In genomic region chr11:101126551-101127347, GRCh38 we compare ENCODE assay signal across 10 cellular contexts. TPM values are rescaled to one million over a fixed set of nuclear protein-coding genes. Genes with fewer than 3 reads are reported as not detected.
A peak's percentile ranks its signal among the peaks of the same experiment; 100 is the strongest.
DNase-seq lines count a peak whose midpoint lies in the region; ATAC-seq, FAIRE-seq and TF ChIP-seq lines count a peak whose summit lies in the region.
"Had no signal": no experiment of that assay in that cellular context is flagged by ENCODE, and none has a peak within 500 bp of the region (broad histone marks: within the 10 kb centered on the region; RNA-seq: fewer than 3 reads in every experiment).

No MANE protein-coding gene starts in this region.

- H3K4me3 Mint-ChIP-seq in stimulated activated memory B cell treated with anti-CD40 and anti-IgM and Interleukin-4, amounts not matched to agents 10 μg/mL and 1 μg/mL and 100 μg/mL, for 72 hours, result peak overlapping the region; percentile 73

- H3K9me3 ChIP-seq in breast epithelium, result no peaks in the 10 kb centered on the region
- H3K9me3 ChIP-seq in keratinocyte (ENCODE audit: control insufficient read depth, low read depth, low read length), result no peaks in the 10 kb centered on the region

- no peaks in the 10 kb centered on the region for H4K20me1 ChIP-seq in keratinocyte (ENCODE audit: control insufficient read depth, extremely low read depth, insufficient read depth, low read length)

- H3K27ac ChIP-seq in breast epithelium (peak overlapping the region; percentile 76 to 92), keratinocyte (ENCODE audit: control insufficient read depth, insufficient read depth, low read length) (no peak overlapping the region)

- dilution Hi-C loops in keratinocyte (cut with MboI; ENCODE audit: extremely low pct_ligation_motif_present, low sequenced_read_pairs), result no loop called here

- peak; percentile 30 for ATAC-seq in HG03442 (IDR thresholded peaks at IDR 0.05; ENCODE audit: unreplicated experiment)
- no peak for ATAC-seq in stimulated activated memory B cell treated with anti-CD40 and anti-IgM and Interleukin-4, amounts not matched to agents 10 μg/mL and 1 μg/mL and 100 μg/mL, for 72 hours

- H3K9ac ChIP-seq in keratinocyte (ENCODE audit: control insufficient read depth, extremely low read depth, insufficient read depth, low read length), result no peak overlapping the region

- no peaks in the 10 kb centered on the region for H3K9me3 Mint-ChIP-seq in stimulated activated memory B cell treated with anti-CD40 and anti-IgM and Interleukin-4, amounts not matched to agents 10 μg/mL and 1 μg/mL and 100 μg/mL, for 72 hours

- no peaks in the 10 kb centered on the region for H3K4me1 ChIP-seq in breast epithelium
- H3K4me1 ChIP-seq in keratinocyte (ENCODE audit: control insufficient read depth, extremely low read depth, insufficient read depth, low read length), result peaks cover 7% of the 10 kb centered on the region

- H3K79me2 ChIP-seq in keratinocyte (ENCODE audit: control insufficient read depth, insufficient read depth, low read length), result no peaks in the 10 kb centered on the region

- H3K4me1 Mint-ChIP-seq in stimulated activated memory B cell treated with anti-CD40 and anti-IgM and Interleukin-4, amounts not matched to agents 10 μg/mL and 1 μg/mL and 100 μg/mL, for 72 hours, result peaks cover 17% of the 10 kb centered on the region

- peak overlapping the region; percentile 6 for H2AFZ ChIP-seq in keratinocyte (ENCODE audit: control insufficient read depth, low read length)

- no peaks in the 10 kb centered on the region for H3K36me3 ChIP-seq in breast epithelium
- no peaks in the 10 kb centered on the region for H3K36me3 ChIP-seq in keratinocyte (ENCODE audit: control insufficient read depth in 2 of 2, extremely low read depth in 1 of 2, insufficient read depth in 2 of 2, low read length in 2 of 2)

- no peak overlapping the region for H3K27ac Mint-ChIP-seq in stimulated activated memory B cell treated with anti-CD40 and anti-IgM and Interleukin-4, amounts not matched to agents 10 μg/mL and 1 μg/mL and 100 μg/mL, for 72 hours

- no peaks in the 10 kb centered on the region for H3K9me1 ChIP-seq in keratinocyte (ENCODE audit: control insufficient read depth, extremely low read depth, insufficient read depth, low read length)

- TF ChIP-seq CTCF in breast epithelium (IDR thresholded peaks at IDR 0.05) (no peak), keratinocyte (optimal IDR thresholded peaks at IDR 0.05 in 1 of 3, IDR thresholded peaks at IDR 0.05 in 1 of 3, conservative IDR thresholded peaks at IDR 0.05 in 1 of 3; ENCODE audit: extremely low read depth in 1 of 3, insufficient read depth in 2 of 3, low read length in 3 of 3) (no peak)

- no peak for FAIRE-seq in keratinocyte (lab: Jason Lieb, UNC)

- TF ChIP-seq POLR2A in breast epithelium (IDR thresholded peaks at IDR 0.05), result no peak

- H3K4me2 ChIP-seq in keratinocyte (ENCODE audit: control insufficient read depth, extremely low read depth, insufficient read depth, low read depth, low read length), result peak overlapping the region; percentile 64

- DNase-seq in breast epithelium (ENCODE audit: low spot score in 2 of 2) (peak in 1 of 2 donors; percentile 31), keratinocyte (ENCODE audit: low read depth, low spot score) (no peak), NCI-H1436 treated with DMSO at 0.1 percent for 48 hours (lab: John Stamatoyannopoulos, UW) (no peak), NCI-H2107 (lab: John Stamatoyannopoulos, UW) (no peak), NCI-H226 (no peak)
- DNase-seq in stimulated activated naive CD4-positive, alpha-beta T cell (lab: John Stamatoyannopoulos, UW), result no peak
- DNase-seq: activated T-cell treated with anti-CD3 and anti-CD28 coated beads, Interleukin-2, amount 50 U/mL, for 1 hour; stimulated activated CD4-positive, alpha-beta T cell treated with anti-CD3 and anti-CD28 coated beads, Interleukin-12 subunit alpha, Interleukin-12 subunit beta, amount 100 ng/mL, for 4 hours had no signal

- no peaks in the 10 kb centered on the region for H3K36me3 Mint-ChIP-seq in stimulated activated memory B cell treated with anti-CD40 and anti-IgM and Interleukin-4, amounts not matched to agents 10 μg/mL and 1 μg/mL and 100 μg/mL, for 72 hours

- intact Hi-C loops in breast epithelium (cut with DNase I; ENCODE audit: low total_unique reads), result no loop called here

- peak overlapping the region; percentile 56 to 87 (median 71) for H3K4me3 ChIP-seq in breast epithelium
- H3K4me3 ChIP-seq in keratinocyte (ENCODE audit: control insufficient read depth in 2 of 3, extremely low read depth in 1 of 3, insufficient read depth in 2 of 3, low read depth in 1 of 3, low read length in 3 of 3), result peak overlapping the region; percentile 3 to 53 (median 42)

- H3K27me3 ChIP-seq in breast epithelium (peaks cover 0 to 14% of the 10 kb centered on the region in 2 donors), keratinocyte (ENCODE audit: control insufficient read depth, extremely low read depth, insufficient read depth, low read length) (peaks cover 55% of the 10 kb centered on the region)

- peaks cover 62% of the 10 kb centered on the region for H3K27me3 Mint-ChIP-seq in stimulated activated memory B cell treated with anti-CD40 and anti-IgM and Interleukin-4, amounts not matched to agents 10 μg/mL and 1 μg/mL and 100 μg/mL, for 72 hours

RNA-seq across cellular contexts. Expression of gene PGR, which starts 2.9 kb away (rescaled TPM):
- total RNA-seq in breast epithelium, result 10 to 100 TPM in 2 of 3 donors, 1 to 10 TPM in 1; 1.8 to 36.0 (median 24.9) TPM
- polyA plus RNA-seq in keratinocyte, result not detected in 3 replicates
- polyA plus RNA-seq in keratinocyte (2011; ENCODE audit: low read depth), result not detected
- polyA plus RNA-seq in keratinocyte (2011; cell fraction: cytosol; rRNA removed), result not detected in 2 replicates
- not detected in 2 replicates for polyA plus RNA-seq in keratinocyte (2011; cell fraction: nucleus; rRNA removed)
- polyA plus RNA-seq in keratinocyte (2012; ENCODE audit: low replicate concordance), result not detected in 2 replicates
- not detected in 3 replicates for polyA minus RNA-seq in keratinocyte
- not detected for polyA minus RNA-seq in keratinocyte (2011; cell fraction: cytosol; rRNA and poly(A)+ RNA removed)
- polyA minus RNA-seq in keratinocyte (2011; cell fraction: nucleus; rRNA and poly(A)+ RNA removed), result not detected in 2 replicates
